In the genomic region with DNA sequence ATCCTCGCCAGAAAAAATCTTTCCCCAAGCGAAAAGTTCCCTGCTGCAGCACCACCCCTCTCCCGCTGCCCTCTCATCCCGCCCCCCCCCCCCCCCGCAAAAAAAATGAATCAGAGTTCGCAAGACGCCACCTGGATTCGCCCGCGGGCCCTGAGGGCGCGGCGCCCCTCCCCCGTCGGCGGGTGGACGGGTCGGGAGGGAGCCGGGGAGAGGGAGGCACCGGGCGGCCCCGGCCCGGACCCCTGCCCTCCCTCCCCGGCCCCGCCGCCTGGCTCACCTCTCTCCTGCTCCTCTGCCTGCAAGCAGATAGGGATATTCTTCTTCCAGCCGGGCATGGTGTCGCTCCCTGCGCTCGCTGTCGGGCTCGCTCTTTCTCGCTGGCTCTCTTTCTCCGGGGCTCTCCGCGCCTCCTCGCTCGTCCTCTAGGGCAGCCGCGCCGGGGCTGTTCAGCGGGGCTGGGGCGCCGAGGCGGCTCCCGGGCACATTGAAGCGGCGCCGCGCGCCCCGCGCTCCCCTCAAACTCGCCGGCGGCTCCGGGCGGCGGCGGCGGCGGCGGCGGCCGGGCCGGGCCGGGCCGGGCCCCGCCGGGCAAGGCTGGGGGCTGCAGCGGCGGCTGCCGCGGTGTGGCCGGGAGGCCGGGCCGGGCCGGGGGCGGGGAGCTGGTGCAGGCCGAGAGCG, we compare ENCODE assay signal across 8 cellular contexts.
DNase-seq lines count a peak whose midpoint lies in the region; ATAC-seq and TF ChIP-seq lines count a peak whose summit lies in the region.

No MANE protein-coding gene starts in this region.

- H3K27ac ChIP-seq in 22Rv1, result peak overlapping the region; percentile 51

- H3K4me3 ChIP-seq in fibroblast of pulmonary artery (replicated peaks; ENCODE audit: low read depth, low read length), result peak overlapping the region; percentile 43

- H3K4me3 Mint-ChIP-seq in activated T-cell treated with anti-CD3 and anti-CD28 coated beads, Interleukin-2, amount 50 U/mL, for 24 hours, result peak overlapping the region; percentile 81

- no peaks in the 10 kb centered on the region for H3K9me3 Mint-ChIP-seq in activated T-cell treated with anti-CD3 and anti-CD28 coated beads, Interleukin-2, amount 50 U/mL, for 24 hours

- in situ Hi-C loops in GM13977 (cut with MboI; ENCODE audit: low pct_unique_long_range_greater_than_20kb, low sequenced_read_pairs, unreplicated experiment), result no loop called here

- H3K27ac Mint-ChIP-seq in activated T-cell treated with anti-CD3 and anti-CD28 coated beads, Interleukin-2, amount 50 U/mL, for 24 hours, result peak overlapping the region; percentile 72

- TF ChIP-seq CTCF in 22Rv1 (IDR thresholded peaks at IDR 0.05) (no peak), GM13977 (IDR thresholded peaks at IDR 0.05; ENCODE audit: extremely low read depth, insufficient read depth, missing control alignments) (no peak), fibroblast of pulmonary artery (IDR thresholded peaks at IDR 0.05; ENCODE audit: low read length, missing control alignments) (no peak), omental fat pad (IDR thresholded peaks at IDR 0.05) (no peak)

- peaks cover 66% of the 10 kb centered on the region for H3K27me3 Mint-ChIP-seq in activated T-cell treated with anti-CD3 and anti-CD28 coated beads, Interleukin-2, amount 50 U/mL, for 24 hours

- no peaks in the 10 kb centered on the region for H3K36me3 Mint-ChIP-seq in activated T-cell treated with anti-CD3 and anti-CD28 coated beads, Interleukin-2, amount 50 U/mL, for 24 hours (ENCODE audit: low read depth)

- DNase-seq in GM13977 (ENCODE audit: low spot score), result peak; percentile 53
- DNase-seq in NCI-H510A (lab: John Stamatoyannopoulos, UW), result peak; percentile 59
- peak; percentile 67 for DNase-seq in activated T-cell treated with anti-CD3 and anti-CD28 coated beads, Interleukin-2, amount 50 U/mL, for 24 hours
- peak; percentile 25 for DNase-seq in fibroblast of pulmonary artery (ENCODE audit: low read depth)
- no peak for DNase-seq in omental fat pad (ENCODE audit: low spot score)
- DNase-seq in GM19240 (ENCODE audit: insufficient read length, low spot score), result no peak

- peak; percentile 67 for ATAC-seq in HG02981 (IDR thresholded peaks at IDR 0.05; ENCODE audit: unreplicated experiment)
- ATAC-seq in omental fat pad (ENCODE audit: low FRiP score), result peak; percentile 79

- H3K4me1 Mint-ChIP-seq in activated T-cell treated with anti-CD3 and anti-CD28 coated beads, Interleukin-2, amount 50 U/mL, for 24 hours (ENCODE audit: low read depth), result peaks cover 21% of the 10 kb centered on the region

Comparison
In these comparisons a context has a peak if more than half of its experiments do, and no peak if none do; other contexts are left out.
1. DNase-seq: peak in GM13977 (single experiment), NCI-H510A (single experiment), activated T-cell treated with anti-CD3 and anti-CD28 coated beads, Interleukin-2, amount 50 U/mL, for 24 hours (single experiment) and fibroblast of pulmonary artery (single experiment); none in omental fat pad (single experiment) and GM19240 (single experiment).